ENCODE assay signal across 15 cellular contexts in the genomic region with DNA sequence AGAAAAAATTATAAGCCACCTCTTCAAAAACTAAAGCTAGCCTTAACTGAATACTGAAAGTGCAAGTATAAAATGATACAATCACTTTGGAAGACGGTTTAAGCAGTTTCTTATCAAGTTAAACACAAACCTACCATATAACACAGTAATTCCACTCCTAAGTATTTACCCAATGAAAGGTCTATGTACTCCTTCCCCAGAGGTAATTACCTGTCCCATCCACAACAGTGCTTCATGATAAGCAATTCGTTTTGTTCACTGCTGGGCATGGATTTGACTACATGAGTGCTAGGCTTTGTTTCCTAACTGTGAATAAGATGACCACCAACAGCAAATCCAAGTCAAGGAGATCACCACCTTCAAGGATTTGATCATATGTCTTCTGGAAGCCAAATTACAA. TPM values are rescaled to one million over a fixed set of nuclear protein-coding genes. Genes with fewer than 3 reads are reported as not detected.
DNase-seq lines count a peak whose midpoint lies in the region; ATAC-seq and TF ChIP-seq lines count a peak whose summit lies in the region.
"Had no signal": no experiment of that assay in that cellular context is flagged by ENCODE, and none has a peak within 500 bp of the region (broad histone marks: within the 10 kb centered on the region; RNA-seq: fewer than 3 reads in every experiment).

No MANE protein-coding gene starts in this region.

- H3K4me1 ChIP-seq in CD4-positive, CD25-positive, alpha-beta regulatory T cell (ENCODE audit: control insufficient read depth, insufficient read depth, low read length, poor library complexity, severe bottlenecking): peaks cover 42% of the 10 kb centered on the region
- H3K4me1 ChIP-seq in CD8-positive, alpha-beta memory T cell (ENCODE audit: insufficient read depth, low read length): peaks cover 23% of the 10 kb centered on the region
- peaks cover 5% of the 10 kb centered on the region for H3K4me1 ChIP-seq in hepatocyte (ENCODE audit: insufficient read depth)

- peaks cover 5% of the 10 kb centered on the region for H3K27me3 Mint-ChIP-seq in CD4-positive, CD25-positive, alpha-beta regulatory T cell
- H3K27me3 Mint-ChIP-seq in CD8-positive, alpha-beta memory T cell: peaks cover 0 to 1% of the 10 kb centered on the region in 2 donors
- H3K27me3 Mint-ChIP-seq in T-helper 2 cell treated with Interferon-gamma antibody and Interleukin-4, amounts not matched to agents 5 μg/mL and 100 μg/mL, for 36 hours (ENCODE audit: low read depth): no peaks in the 10 kb centered on the region
- no peaks in the 10 kb centered on the region for H3K27me3 Mint-ChIP-seq in osteocyte (ENCODE audit: unreplicated experiment)

- DNase-seq in CD4-positive, CD25-positive, alpha-beta regulatory T cell: no peak
- DNase-seq in CD8-positive, alpha-beta memory T cell: no peak
- DNase-seq in T-helper 2 cell treated with Interferon-gamma antibody and Interleukin-4, amounts not matched to agents 5 μg/mL and 100 μg/mL, for 36 hours (ENCODE audit: low spot score): no peak
- DNase-seq in hepatocyte (ENCODE audit: low spot score): no peak
- DNase-seq in osteocyte (ENCODE audit: extremely low spot score, unreplicated experiment): no peak
- DNase-seq: activated T-cell treated with anti-CD3 and anti-CD28 coated beads, Interleukin-2, amount 50 U/mL, for 48 hours; AML-193; effector memory CD4-positive, alpha-beta T cell; NCI-H1436; NCI-H774; stimulated activated CD4-positive, alpha-beta T cell treated with anti-CD3 and anti-CD28 coated beads, Interleukin-4, amount 100 ng/mL, for 1 hour had no signal

- POLR2A ChIA-PET in CD8-positive, alpha-beta memory T cell (lab: Charles Lee): no interaction called here

- no peaks in the 10 kb centered on the region for H3K9me3 Mint-ChIP-seq in CD4-positive, CD25-positive, alpha-beta regulatory T cell
- H3K9me3 Mint-ChIP-seq in CD8-positive, alpha-beta memory T cell: no peaks in the 10 kb centered on the region
- no peaks in the 10 kb centered on the region for H3K9me3 Mint-ChIP-seq in T-helper 2 cell treated with Interferon-gamma antibody and Interleukin-4, amounts not matched to agents 5 μg/mL and 100 μg/mL, for 36 hours
- no peaks in the 10 kb centered on the region for H3K9me3 Mint-ChIP-seq in osteocyte (ENCODE audit: unreplicated experiment)

- H3K36me3 ChIP-seq in CD4-positive, CD25-positive, alpha-beta regulatory T cell (ENCODE audit: control insufficient read depth, insufficient read depth, low read length): peaks cover 18% of the 10 kb centered on the region
- H3K36me3 ChIP-seq in CD8-positive, alpha-beta memory T cell (ENCODE audit: insufficient read depth, low read length): peaks cover 11% of the 10 kb centered on the region
- no peaks in the 10 kb centered on the region for H3K36me3 ChIP-seq in hepatocyte (replicated peaks; ENCODE audit: insufficient read depth, low read depth)

- CTCF ChIA-PET in CD8-positive, alpha-beta memory T cell (lab: Charles Lee): interaction anchor here (1.7 to 2.0 kb wide), 2 partner anchors 26 to 32 kb away, joined by 6 to 8 read pairs; a partner anchor contains a TSS

- TF ChIP-seq CTCF in hepatocyte (IDR thresholded peaks at IDR 0.05; ENCODE audit: poor library complexity) (no peak), osteocyte (IDR thresholded peaks at IDR 0.05) (no peak)

- peak overlapping the region in 2 of 3 donors; percentile 62 to 73 for H3K27ac Mint-ChIP-seq in CD4-positive, CD25-positive, alpha-beta regulatory T cell
- peak overlapping the region in 7 of 8 donors; percentile 7 to 68 (median 36) for H3K27ac Mint-ChIP-seq in CD8-positive, alpha-beta memory T cell
- H3K27ac Mint-ChIP-seq in T-helper 2 cell treated with Interferon-gamma antibody and Interleukin-4, amounts not matched to agents 5 μg/mL and 100 μg/mL, for 36 hours: peak overlapping the region; percentile 70
- H3K27ac Mint-ChIP-seq in osteocyte (ENCODE audit: unreplicated experiment): no peak overlapping the region

- H3K27me3 ChIP-seq in CD4-positive, CD25-positive, alpha-beta regulatory T cell (ENCODE audit: control insufficient read depth, insufficient read depth, low read length): no peaks in the 10 kb centered on the region
- H3K27me3 ChIP-seq in CD8-positive, alpha-beta memory T cell (ENCODE audit: insufficient read depth, low read length, poor library complexity, severe bottlenecking): no peaks in the 10 kb centered on the region
- H3K27me3 ChIP-seq in hepatocyte: no peaks in the 10 kb centered on the region

- peaks cover 13% of the 10 kb centered on the region for H3K36me3 Mint-ChIP-seq in CD4-positive, CD25-positive, alpha-beta regulatory T cell
- peaks cover 0 to 30% (median 4%) of the 10 kb centered on the region in 3 donors for H3K36me3 Mint-ChIP-seq in CD8-positive, alpha-beta memory T cell
- peaks cover 35% of the 10 kb centered on the region for H3K36me3 Mint-ChIP-seq in T-helper 2 cell treated with Interferon-gamma antibody and Interleukin-4, amounts not matched to agents 5 μg/mL and 100 μg/mL, for 36 hours (ENCODE audit: low read depth)
- H3K36me3 Mint-ChIP-seq in osteocyte (ENCODE audit: unreplicated experiment): peaks cover 10% of the 10 kb centered on the region

- no peaks in the 10 kb centered on the region for H3K9me2 ChIP-seq in hepatocyte (replicated peaks; ENCODE audit: insufficient read depth)

- H3K79me2 ChIP-seq in hepatocyte: peaks cover 79% of the 10 kb centered on the region

- peak overlapping the region in 3 of 4 donors; percentile 5 to 75 (median 49) for H3K4me3 Mint-ChIP-seq in CD4-positive, CD25-positive, alpha-beta regulatory T cell
- H3K4me3 Mint-ChIP-seq in CD8-positive, alpha-beta memory T cell: peak overlapping the region in 3 of 7 donors; percentile 20 to 71 (median 59)
- H3K4me3 Mint-ChIP-seq in T-helper 2 cell treated with Interferon-gamma antibody and Interleukin-4, amounts not matched to agents 5 μg/mL and 100 μg/mL, for 36 hours: peak overlapping the region; percentile 63
- no peak overlapping the region for H3K4me3 Mint-ChIP-seq in osteocyte (ENCODE audit: unreplicated experiment)

- H3K4me2 ChIP-seq in hepatocyte: peak overlapping the region; percentile 52

- no peak overlapping the region for H3K4me3 ChIP-seq in CD4-positive, CD25-positive, alpha-beta regulatory T cell (ENCODE audit: low read depth, low read length)
- no peak overlapping the region for H3K4me3 ChIP-seq in CD8-positive, alpha-beta memory T cell (ENCODE audit: low read length)
- H3K4me3 ChIP-seq in hepatocyte: no peak overlapping the region
- H3K4me3 ChIP-seq: lung had no signal

- H3K9me3 ChIP-seq in CD4-positive, CD25-positive, alpha-beta regulatory T cell (ENCODE audit: control insufficient read depth in 2 of 2, low read length in 2 of 2): no peaks in the 10 kb centered on the region
- no peaks in the 10 kb centered on the region for H3K9me3 ChIP-seq in CD8-positive, alpha-beta memory T cell (ENCODE audit: low read length)
- H3K9me3 ChIP-seq in hepatocyte (ENCODE audit: low read depth): no peaks in the 10 kb centered on the region

- peaks cover 22 to 56% (median 39%) of the 10 kb centered on the region in 4 donors for H3K4me1 Mint-ChIP-seq in CD4-positive, CD25-positive, alpha-beta regulatory T cell
- H3K4me1 Mint-ChIP-seq in CD8-positive, alpha-beta memory T cell: peaks cover 30 to 48% (median 45%) of the 10 kb centered on the region in 3 donors
- peaks cover 24% of the 10 kb centered on the region for H3K4me1 Mint-ChIP-seq in T-helper 2 cell treated with Interferon-gamma antibody and Interleukin-4, amounts not matched to agents 5 μg/mL and 100 μg/mL, for 36 hours (ENCODE audit: low read depth)
- peaks cover 19% of the 10 kb centered on the region for H3K4me1 Mint-ChIP-seq in osteocyte (ENCODE audit: unreplicated experiment)

- H3K27ac ChIP-seq in CD4-positive, CD25-positive, alpha-beta regulatory T cell (ENCODE audit: insufficient read depth, low read length, poor library complexity, severe bottlenecking): peak overlapping the region; percentile 14
- no peak overlapping the region for H3K27ac ChIP-seq in CD8-positive, alpha-beta memory T cell (ENCODE audit: low read depth, low read length)
- no peak overlapping the region for H3K27ac ChIP-seq in hepatocyte

- 49% methylated on average over 2 of the region's 2 CpGs for WGBS in hepatocyte (ENCODE audit: low lambda C conversion rate, missing lambda C conversion rate)

- peaks cover 46% of the 10 kb centered on the region for H4K20me1 ChIP-seq in hepatocyte (ENCODE audit: insufficient read depth, poor library complexity, severe bottlenecking)

- no peak for ATAC-seq in CD4-positive, CD25-positive, alpha-beta regulatory T cell (ENCODE audit: low read depth in 2 of 2)
- no peak for ATAC-seq in HG03280 (IDR thresholded peaks at IDR 0.05; ENCODE audit: unreplicated experiment)
- no peak for ATAC-seq in GM19324 (IDR thresholded peaks at IDR 0.05; ENCODE audit: low FRiP score, unreplicated experiment)
- ATAC-seq: Panc1 had no signal

- no peak overlapping the region for H2AFZ ChIP-seq in hepatocyte

RNA-seq across cellular contexts. Expression of a gene that starts 4.3 kb away (rescaled TPM):
- 91.8 TPM for total RNA-seq in CD4-positive, CD25-positive, alpha-beta regulatory T cell
- polyA plus RNA-seq in CD4-positive, CD25-positive, alpha-beta regulatory T cell: 100 to 1,000 TPM; 383 to 512 (median 449) TPM
- 100 to 1,000 TPM; 326 to 362 TPM for total RNA-seq in CD8-positive, alpha-beta memory T cell
- 351 TPM for polyA plus RNA-seq in CD8-positive, alpha-beta memory T cell
- total RNA-seq in hepatocyte (151 and 197 TPM in 2 replicates), osteocyte (152 and 154 TPM in 2 replicates)
- 404 and 449 TPM in 2 replicates for polyA plus RNA-seq in hepatocyte

RNA-seq across cellular contexts. Expression of a gene that starts 23.0 kb away (rescaled TPM):
- total RNA-seq in CD4-positive, CD25-positive, alpha-beta regulatory T cell: 0.54 TPM
- 1 to 10 TPM; 1.6 to 4.6 (median 2.8) TPM for polyA plus RNA-seq in CD4-positive, CD25-positive, alpha-beta regulatory T cell
- 1 to 10 TPM; 6.1 to 7.4 TPM for total RNA-seq in CD8-positive, alpha-beta memory T cell
- polyA plus RNA-seq in CD8-positive, alpha-beta memory T cell: 2.5 TPM
- total RNA-seq in hepatocyte (22.7 and 23.4 TPM in 2 replicates), osteocyte (19.8 and 20.1 TPM in 2 replicates)
- polyA plus RNA-seq in hepatocyte: 60.4 and 65.6 TPM in 2 replicates

RNA-seq across cellular contexts. Expression of a gene that starts 26.9 kb away (rescaled TPM):
- 79.7 TPM for total RNA-seq in CD4-positive, CD25-positive, alpha-beta regulatory T cell
- 10 to 100 TPM; 22.0 to 26.9 (median 24.8) TPM for polyA plus RNA-seq in CD4-positive, CD25-positive, alpha-beta regulatory T cell
- total RNA-seq in CD8-positive, alpha-beta memory T cell: 10 to 100 TPM; 45.0 to 47.7 TPM
- polyA plus RNA-seq in CD8-positive, alpha-beta memory T cell: 32.3 TPM
- total RNA-seq in hepatocyte: 36.9 and 45.9 TPM in 2 replicates
- polyA plus RNA-seq in hepatocyte: 34.5 and 35.9 TPM in 2 replicates
- total RNA-seq in osteocyte: 70.4 and 76.5 TPM in 2 replicates

RNA-seq across cellular contexts. Expression of a gene that starts 43.7 kb away (rescaled TPM):
- total RNA-seq in CD4-positive, CD25-positive, alpha-beta regulatory T cell: 49.6 TPM
- polyA plus RNA-seq in CD4-positive, CD25-positive, alpha-beta regulatory T cell: 100 to 1,000 TPM in 2 of 4 donors, 10 to 100 TPM in 2; 77.2 to 108 (median 100.0) TPM
- 10 to 100 TPM; 40.4 to 43.0 TPM for total RNA-seq in CD8-positive, alpha-beta memory T cell
- 61.1 TPM for polyA plus RNA-seq in CD8-positive, alpha-beta memory T cell
- 41.1 and 43.8 TPM in 2 replicates for total RNA-seq in hepatocyte
- polyA plus RNA-seq in hepatocyte: 32.6 and 32.8 TPM in 2 replicates
- total RNA-seq in osteocyte: 30.1 TPM in 2 replicates
